2 cellular contexts compared by ENCODE assay signal in the genomic region with DNA sequence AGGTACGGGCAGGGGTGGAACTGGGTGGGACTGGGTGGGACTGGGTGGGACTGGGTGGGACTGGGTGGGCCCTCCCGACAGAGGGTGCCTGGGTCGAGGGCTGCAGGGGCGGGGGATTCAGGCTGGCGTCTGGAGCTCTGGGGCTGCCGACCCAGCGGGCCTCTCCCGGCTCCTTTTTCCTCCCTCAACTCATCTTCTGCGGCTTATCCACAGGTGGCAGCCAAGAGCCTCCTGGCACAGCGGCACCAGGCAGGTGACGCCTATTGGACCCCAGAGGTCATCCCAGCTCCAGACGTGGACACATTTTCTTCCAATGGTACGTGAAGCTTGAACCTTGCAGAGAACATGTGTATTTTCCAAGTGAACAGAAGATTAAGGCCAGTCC.
TF ChIP-seq lines count a peak whose summit lies in the region.

No MANE protein-coding gene starts in this region.

TF ChIP-seq in A549, 52 proteins besides CTCF, POLR2A, EP300 and RAD21:
- no peak for TF ChIP-seq GATA3 (IDR thresholded peaks at IDR 0.05; ENCODE audit: borderline replicate concordance)
- TF ChIP-seq MYC (IDR thresholded peaks at IDR 0.05; ENCODE audit: borderline replicate concordance, low read length), result no peak
- TF ChIP-seq, protein P1, sequence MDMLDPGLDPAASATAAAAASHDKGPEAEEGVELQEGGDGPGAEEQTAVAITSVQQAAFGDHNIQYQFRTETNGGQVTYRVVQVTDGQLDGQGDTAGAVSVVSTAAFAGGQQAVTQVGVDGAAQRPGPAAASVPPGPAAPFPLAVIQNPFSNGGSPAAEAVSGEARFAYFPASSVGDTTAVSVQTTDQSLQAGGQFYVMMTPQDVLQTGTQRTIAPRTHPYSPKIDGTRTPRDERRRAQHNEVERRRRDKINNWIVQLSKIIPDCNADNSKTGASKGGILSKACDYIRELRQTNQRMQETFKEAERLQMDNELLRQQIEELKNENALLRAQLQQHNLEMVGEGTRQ (IDR thresholded peaks at IDR 0.05), result no peak
- no peak for TF ChIP-seq HDAC2 (IDR thresholded peaks at IDR 0.05)
- no peak for TF ChIP-seq JUNB (IDR thresholded peaks at IDR 0.05)
- TF ChIP-seq TP53 (CRISPR knock-in tag; IDR thresholded peaks at IDR 0.05), result no peak
- TF ChIP-seq, protein P2, sequence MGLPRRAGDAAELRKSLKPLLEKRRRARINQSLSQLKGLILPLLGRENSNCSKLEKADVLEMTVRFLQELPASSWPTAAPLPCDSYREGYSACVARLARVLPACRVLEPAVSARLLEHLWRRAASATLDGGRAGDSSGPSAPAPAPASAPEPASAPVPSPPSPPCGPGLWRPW (IDR thresholded peaks at IDR 0.05), result no peak
- TF ChIP-seq HEYL (CRISPR knock-in tag; IDR thresholded peaks at IDR 0.05), result no peak
- TF ChIP-seq MAFK (IDR thresholded peaks at IDR 0.05; ENCODE audit: partially characterized antibody), result no peak
- no peak for TF ChIP-seq POLR2AphosphoS2 (conservative IDR thresholded peaks at IDR 0.05; ENCODE audit: low read length)
- TF ChIP-seq ZC3H11A (IDR thresholded peaks at IDR 0.05), result no peak
- TF ChIP-seq, protein P3, sequence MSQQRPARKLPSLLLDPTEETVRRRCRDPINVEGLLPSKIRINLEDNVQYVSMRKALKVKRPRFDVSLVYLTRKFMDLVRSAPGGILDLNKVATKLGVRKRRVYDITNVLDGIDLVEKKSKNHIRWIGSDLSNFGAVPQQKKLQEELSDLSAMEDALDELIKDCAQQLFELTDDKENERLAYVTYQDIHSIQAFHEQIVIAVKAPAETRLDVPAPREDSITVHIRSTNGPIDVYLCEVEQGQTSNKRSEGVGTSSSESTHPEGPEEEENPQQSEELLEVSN (IDR thresholded peaks at IDR 0.05; ENCODE audit: borderline replicate concordance, low read depth), result no peak
- no peak for TF ChIP-seq BHLHE40 (IDR thresholded peaks at IDR 0.05; ENCODE audit: low read depth, low read length)
- no peak for TF ChIP-seq CBX2 (IDR thresholded peaks at IDR 0.05; ENCODE audit: borderline replicate concordance, low read depth)
- TF ChIP-seq JUN (IDR thresholded peaks at IDR 0.05), result no peak; a peak in 1 of 5 replicates
- TF ChIP-seq HOXB5 (CRISPR knock-in tag; IDR thresholded peaks at IDR 0.05), result no peak
- no peak for TF ChIP-seq CHD4 (IDR thresholded peaks at IDR 0.05; ENCODE audit: borderline replicate concordance)
- TF ChIP-seq EHMT2 (IDR thresholded peaks at IDR 0.05; ENCODE audit: low read depth), result no peak
- TF ChIP-seq, protein P4, sequence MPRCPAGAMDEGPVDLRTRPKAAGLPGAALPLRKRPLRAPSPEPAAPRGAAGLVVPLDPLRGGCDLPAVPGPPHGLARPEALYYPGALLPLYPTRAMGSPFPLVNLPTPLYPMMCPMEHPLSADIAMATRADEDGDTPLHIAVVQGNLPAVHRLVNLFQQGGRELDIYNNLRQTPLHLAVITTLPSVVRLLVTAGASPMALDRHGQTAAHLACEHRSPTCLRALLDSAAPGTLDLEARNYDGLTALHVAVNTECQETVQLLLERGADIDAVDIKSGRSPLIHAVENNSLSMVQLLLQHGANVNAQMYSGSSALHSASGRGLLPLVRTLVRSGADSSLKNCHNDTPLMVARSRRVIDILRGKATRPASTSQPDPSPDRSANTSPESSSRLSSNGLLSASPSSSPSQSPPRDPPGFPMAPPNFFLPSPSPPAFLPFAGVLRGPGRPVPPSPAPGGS (IDR thresholded peaks at IDR 0.05), result no peak
- no peak for TF ChIP-seq KDM5A (IDR thresholded peaks at IDR 0.05)

TF ChIP-seq in H1, 55 proteins besides CTCF, POLR2A, EP300 and RAD21:
- TF ChIP-seq POLR2AphosphoS5 (IDR thresholded peaks at IDR 0.05; ENCODE audit: low read depth, low read length), result peak; percentile 28; the same call in 1 of the 2 replicates
- TF ChIP-seq JUN (IDR thresholded peaks at IDR 0.05; ENCODE audit: low read depth, low read length), result no peak
- TF ChIP-seq SIN3A (conservative IDR thresholded peaks at IDR 0.05 in 1 of 2, IDR thresholded peaks at IDR 0.05 in 1 of 2; ENCODE audit: low read depth in 1 of 2, low read length in 2 of 2), result 0 out of 4 replicates have a peak, but pooled peaks of 1 of the 2 experiments have one; percentile 40
